ENCODE assay signal across 14 cellular contexts in genomic region chr17:17141279-17141678, GRCh38.
DNase-seq lines count a peak whose midpoint lies in the region; ATAC-seq and TF ChIP-seq lines count a peak whose summit lies in the region.
"Had no signal": no experiment of that assay in that cellular context is flagged by ENCODE, and none has a peak within 500 bp of the region (broad histone marks: within the 10 kb centered on the region; RNA-seq: fewer than 3 reads in every experiment).

No MANE protein-coding gene starts in this region.

- H3K27ac ChIP-seq in WERI-Rb-1: peak overlapping the region; percentile 52
- H3K27ac ChIP-seq: C4-2B, hepatocyte, upper lobe of right lung had no signal

- intact Hi-C loops in activated CD8-positive, alpha-beta T cell treated with anti-CD3 and anti-CD28 coated beads for 36 hours (cut with micrococcal nuclease): no loop called here

- no peaks in the 10 kb centered on the region for H3K9me3 Mint-ChIP-seq in activated CD8-positive, alpha-beta T cell treated with anti-CD3 and anti-CD28 coated beads, Interleukin-2, amount 10 ng/mL, durations not matched to agents 7 days and 5 days (ENCODE audit: insufficient read depth)
- no peaks in the 10 kb centered on the region for H3K9me3 Mint-ChIP-seq in activated CD8-positive, alpha-beta T cell treated with anti-CD3 and anti-CD28 coated beads for 36 hours
- peaks cover 24% of the 10 kb centered on the region for H3K9me3 Mint-ChIP-seq in glutamatergic neuron (ENCODE audit: unreplicated experiment)
- no peaks in the 10 kb centered on the region for H3K9me3 Mint-ChIP-seq in stimulated activated effector memory CD8-positive, alpha-beta T cell treated with anti-CD3 and anti-CD28 coated beads, Interleukin-12 subunit alpha, Interleukin-12 subunit beta, amount 100 ng/mL, for 72 hours
- no peaks in the 10 kb centered on the region for H3K9me3 Mint-ChIP-seq in activated CD4-positive, alpha-beta T cell treated with anti-CD3 and anti-CD28 coated beads, Interleukin-2, amount 10 ng/mL, durations not matched to agents 7 days and 5 days

- peaks cover 92% of the 10 kb centered on the region for H3K36me3 ChIP-seq in WERI-Rb-1
- H3K36me3 ChIP-seq: ovary had no signal

- H3K9me3 ChIP-seq in WERI-Rb-1 (ENCODE audit: severe bottlenecking): no peaks in the 10 kb centered on the region
- H3K9me3 ChIP-seq: ovary, upper lobe of right lung had no signal

- H3K4me3 Mint-ChIP-seq in activated CD8-positive, alpha-beta T cell treated with anti-CD3 and anti-CD28 coated beads, Interleukin-2, amount 10 ng/mL, durations not matched to agents 7 days and 5 days: no peak overlapping the region
- H3K4me3 Mint-ChIP-seq in activated CD8-positive, alpha-beta T cell treated with anti-CD3 and anti-CD28 coated beads for 36 hours: no peak overlapping the region
- H3K4me3 Mint-ChIP-seq in glutamatergic neuron (ENCODE audit: unreplicated experiment): peak overlapping the region; percentile 71
- H3K4me3 Mint-ChIP-seq in stimulated activated effector memory CD8-positive, alpha-beta T cell treated with anti-CD3 and anti-CD28 coated beads, Interleukin-12 subunit alpha, Interleukin-12 subunit beta, amount 100 ng/mL, for 72 hours: peak overlapping the region; percentile 21
- no peak overlapping the region for H3K4me3 Mint-ChIP-seq in activated CD4-positive, alpha-beta T cell treated with anti-CD3 and anti-CD28 coated beads, Interleukin-2, amount 10 ng/mL, durations not matched to agents 7 days and 5 days

- CTCF ChIA-PET in activated CD8-positive, alpha-beta T cell treated with anti-CD3 and anti-CD28 coated beads, Interleukin-2, amount 10 ng/mL, durations not matched to agents 7 days and 5 days (lab: Charles Lee): interaction anchor here (0.6 to 2.0 kb wide), 19 partner anchors 8 to 200 kb away, joined by 3 to 11 read pairs (median 3); partner anchors contain the start of gene COPS3
- CTCF ChIA-PET in activated CD8-positive, alpha-beta T cell treated with anti-CD3 and anti-CD28 coated beads for 36 hours (lab: Charles Lee): interaction anchor here (0.7 to 1.8 kb wide), 23 partner anchors 11 to 181 kb away, joined by 3 to 10 read pairs (median 4); no protein-coding TSS in a partner anchor
- CTCF ChIA-PET in activated CD4-positive, alpha-beta T cell treated with anti-CD3 and anti-CD28 coated beads, Interleukin-2, amount 10 ng/mL, durations not matched to agents 7 days and 5 days (lab: Charles Lee): interaction anchor here (0.6 to 2.5 kb wide), 14 partner anchors 9 to 129 kb away, joined by 3 to 7 read pairs (median 3); no protein-coding TSS in a partner anchor

- H3K4me1 Mint-ChIP-seq in activated CD8-positive, alpha-beta T cell treated with anti-CD3 and anti-CD28 coated beads, Interleukin-2, amount 10 ng/mL, durations not matched to agents 7 days and 5 days (ENCODE audit: low read depth): peaks cover 17% of the 10 kb centered on the region
- peaks cover 10% of the 10 kb centered on the region for H3K4me1 Mint-ChIP-seq in activated CD8-positive, alpha-beta T cell treated with anti-CD3 and anti-CD28 coated beads for 36 hours (ENCODE audit: low read depth)
- H3K4me1 Mint-ChIP-seq in glutamatergic neuron (ENCODE audit: low read depth, unreplicated experiment): peaks cover 11% of the 10 kb centered on the region
- peaks cover 37% of the 10 kb centered on the region for H3K4me1 Mint-ChIP-seq in stimulated activated effector memory CD8-positive, alpha-beta T cell treated with anti-CD3 and anti-CD28 coated beads, Interleukin-12 subunit alpha, Interleukin-12 subunit beta, amount 100 ng/mL, for 72 hours
- H3K4me1 Mint-ChIP-seq in activated CD4-positive, alpha-beta T cell treated with anti-CD3 and anti-CD28 coated beads, Interleukin-2, amount 10 ng/mL, durations not matched to agents 7 days and 5 days: peaks cover 9% of the 10 kb centered on the region

- no peak overlapping the region for H3K4me3 ChIP-seq in WERI-Rb-1 (ENCODE audit: low read depth, low read length)
- H3K4me3 ChIP-seq: hepatocyte, ovary, skin epidermis, upper lobe of right lung had no signal

- no peaks in the 10 kb centered on the region for H3K27me3 Mint-ChIP-seq in activated CD8-positive, alpha-beta T cell treated with anti-CD3 and anti-CD28 coated beads, Interleukin-2, amount 10 ng/mL, durations not matched to agents 7 days and 5 days (ENCODE audit: low read depth)
- no peaks in the 10 kb centered on the region for H3K27me3 Mint-ChIP-seq in activated CD8-positive, alpha-beta T cell treated with anti-CD3 and anti-CD28 coated beads for 36 hours
- H3K27me3 Mint-ChIP-seq in glutamatergic neuron (ENCODE audit: unreplicated experiment): peaks cover 22% of the 10 kb centered on the region
- H3K27me3 Mint-ChIP-seq in activated CD4-positive, alpha-beta T cell treated with anti-CD3 and anti-CD28 coated beads, Interleukin-2, amount 10 ng/mL, durations not matched to agents 7 days and 5 days: no peaks in the 10 kb centered on the region

- ATAC-seq in activated CD8-positive, alpha-beta T cell treated with anti-CD3 and anti-CD28 coated beads, Interleukin-2, amount 10 ng/mL, durations not matched to agents 7 days and 5 days: no peak
- ATAC-seq in activated CD8-positive, alpha-beta T cell treated with anti-CD3 and anti-CD28 coated beads for 36 hours: no peak
- ATAC-seq in stimulated activated effector memory CD8-positive, alpha-beta T cell treated with anti-CD3 and anti-CD28 coated beads, Interleukin-12 subunit alpha, Interleukin-12 subunit beta, amount 100 ng/mL, for 72 hours: no peak
- no peak for ATAC-seq in GM18519 (IDR thresholded peaks at IDR 0.05; ENCODE audit: low FRiP score, unreplicated experiment)

- H3K27ac Mint-ChIP-seq in activated CD8-positive, alpha-beta T cell treated with anti-CD3 and anti-CD28 coated beads, Interleukin-2, amount 10 ng/mL, durations not matched to agents 7 days and 5 days: peak overlapping the region; percentile 44
- H3K27ac Mint-ChIP-seq in activated CD8-positive, alpha-beta T cell treated with anti-CD3 and anti-CD28 coated beads for 36 hours: no peak overlapping the region
- peak overlapping the region; percentile 88 for H3K27ac Mint-ChIP-seq in glutamatergic neuron (ENCODE audit: unreplicated experiment)
- peak overlapping the region; percentile 88 for H3K27ac Mint-ChIP-seq in stimulated activated effector memory CD8-positive, alpha-beta T cell treated with anti-CD3 and anti-CD28 coated beads, Interleukin-12 subunit alpha, Interleukin-12 subunit beta, amount 100 ng/mL, for 72 hours
- no peak overlapping the region for H3K27ac Mint-ChIP-seq in activated CD4-positive, alpha-beta T cell treated with anti-CD3 and anti-CD28 coated beads, Interleukin-2, amount 10 ng/mL, durations not matched to agents 7 days and 5 days

- peaks cover 26% of the 10 kb centered on the region for H3K36me3 Mint-ChIP-seq in activated CD8-positive, alpha-beta T cell treated with anti-CD3 and anti-CD28 coated beads, Interleukin-2, amount 10 ng/mL, durations not matched to agents 7 days and 5 days (ENCODE audit: low read depth)
- H3K36me3 Mint-ChIP-seq in activated CD8-positive, alpha-beta T cell treated with anti-CD3 and anti-CD28 coated beads for 36 hours (ENCODE audit: low read depth): peaks cover 8% of the 10 kb centered on the region
- peaks cover 7% of the 10 kb centered on the region for H3K36me3 Mint-ChIP-seq in glutamatergic neuron (ENCODE audit: unreplicated experiment)
- H3K36me3 Mint-ChIP-seq in stimulated activated effector memory CD8-positive, alpha-beta T cell treated with anti-CD3 and anti-CD28 coated beads, Interleukin-12 subunit alpha, Interleukin-12 subunit beta, amount 100 ng/mL, for 72 hours: peaks cover 74% of the 10 kb centered on the region
- peaks cover 16% of the 10 kb centered on the region for H3K36me3 Mint-ChIP-seq in activated CD4-positive, alpha-beta T cell treated with anti-CD3 and anti-CD28 coated beads, Interleukin-2, amount 10 ng/mL, durations not matched to agents 7 days and 5 days (ENCODE audit: low read depth)

- no peaks in the 10 kb centered on the region for H3K27me3 ChIP-seq in WERI-Rb-1 (ENCODE audit: insufficient read depth, low read depth, severe bottlenecking)
- H3K27me3 ChIP-seq: hepatocyte, ovary, upper lobe of right lung had no signal

- POLR2A ChIA-PET in activated CD8-positive, alpha-beta T cell treated with anti-CD3 and anti-CD28 coated beads, Interleukin-2, amount 10 ng/mL, durations not matched to agents 7 days and 5 days (lab: Charles Lee): interaction anchor here (0.8 kb wide), 1 partner anchor 156 kb away, joined by 3 read pairs; no protein-coding TSS in a partner anchor
- POLR2A ChIA-PET in activated CD8-positive, alpha-beta T cell treated with anti-CD3 and anti-CD28 coated beads for 36 hours (lab: Charles Lee): no interaction called here
- POLR2A ChIA-PET in activated CD4-positive, alpha-beta T cell treated with anti-CD3 and anti-CD28 coated beads, Interleukin-2, amount 10 ng/mL, durations not matched to agents 7 days and 5 days (lab: Charles Lee): interaction anchor here (0.6 kb wide), 1 partner anchor 14 kb away, joined by 5 read pairs; no protein-coding TSS in a partner anchor

- no peak for TF ChIP-seq CTCF in activated CD8-positive, alpha-beta T cell treated with anti-CD3 and anti-CD28 coated beads for 36 hours (IDR thresholded peaks at IDR 0.05)
- TF ChIP-seq CTCF in WERI-Rb-1 (IDR thresholded peaks at IDR 0.05; ENCODE audit: low read depth, low read length) (no peak), glutamatergic neuron (IDR thresholded peaks at IDR 0.05; ENCODE audit: partially characterized antibody, unreplicated experiment) (no peak)

- no peak for DNase-seq in activated CD8-positive, alpha-beta T cell treated with anti-CD3 and anti-CD28 coated beads, Interleukin-2, amount 10 ng/mL, durations not matched to agents 7 days and 5 days
- DNase-seq in activated CD8-positive, alpha-beta T cell treated with anti-CD3 and anti-CD28 coated beads for 36 hours: no peak
- DNase-seq in WERI-Rb-1 (peak; percentile 23), glutamatergic neuron (peak; percentile 44), DMS 273 (lab: John Stamatoyannopoulos, UW; ENCODE audit: unreplicated experiment) (no peak)
- DNase-seq in stimulated activated effector memory CD8-positive, alpha-beta T cell treated with anti-CD3 and anti-CD28 coated beads, Interleukin-12 subunit alpha, Interleukin-12 subunit beta, amount 100 ng/mL, for 72 hours (ENCODE audit: low spot score in 2 of 2): no peak
- no peak for DNase-seq in activated CD4-positive, alpha-beta T cell treated with anti-CD3 and anti-CD28 coated beads, Interleukin-2, amount 10 ng/mL, durations not matched to agents 7 days and 5 days
- DNase-seq: NCI-H2029, upper lobe of right lung had no signal

Comparison
In these comparisons a context has a peak if more than half of its experiments do, and no peak if none do; other contexts are left out.
1. H3K27ac Mint-ChIP-seq: peak in activated CD8-positive, alpha-beta T cell treated with anti-CD3 and anti-CD28 coated beads, Interleukin-2, amount 10 ng/mL, durations not matched to agents 7 days and 5 days (single experiment), glutamatergic neuron (single experiment) and stimulated activated effector memory CD8-positive, alpha-beta T cell treated with anti-CD3 and anti-CD28 coated beads, Interleukin-12 subunit alpha, Interleukin-12 subunit beta, amount 100 ng/mL, for 72 hours (single experiment); none in activated CD8-positive, alpha-beta T cell treated with anti-CD3 and anti-CD28 coated beads for 36 hours (single experiment) and activated CD4-positive, alpha-beta T cell treated with anti-CD3 and anti-CD28 coated beads, Interleukin-2, amount 10 ng/mL, durations not matched to agents 7 days and 5 days (single experiment).
2. DNase-seq: peak in WERI-Rb-1 (single experiment) and glutamatergic neuron (single experiment); none in activated CD8-positive, alpha-beta T cell treated with anti-CD3 and anti-CD28 coated beads, Interleukin-2, amount 10 ng/mL, durations not matched to agents 7 days and 5 days (single experiment), activated CD8-positive, alpha-beta T cell treated with anti-CD3 and anti-CD28 coated beads for 36 hours (single experiment), stimulated activated effector memory CD8-positive, alpha-beta T cell treated with anti-CD3 and anti-CD28 coated beads, Interleukin-12 subunit alpha, Interleukin-12 subunit beta, amount 100 ng/mL, for 72 hours (0 of 2), activated CD4-positive, alpha-beta T cell treated with anti-CD3 and anti-CD28 coated beads, Interleukin-2, amount 10 ng/mL, durations not matched to agents 7 days and 5 days (single experiment) and DMS 273 (single experiment).
3. H3K4me3 Mint-ChIP-seq: peak in glutamatergic neuron (single experiment) and stimulated activated effector memory CD8-positive, alpha-beta T cell treated with anti-CD3 and anti-CD28 coated beads, Interleukin-12 subunit alpha, Interleukin-12 subunit beta, amount 100 ng/mL, for 72 hours (single experiment); none in activated CD8-positive, alpha-beta T cell treated with anti-CD3 and anti-CD28 coated beads, Interleukin-2, amount 10 ng/mL, durations not matched to agents 7 days and 5 days (single experiment), activated CD8-positive, alpha-beta T cell treated with anti-CD3 and anti-CD28 coated beads for 36 hours (single experiment) and activated CD4-positive, alpha-beta T cell treated with anti-CD3 and anti-CD28 coated beads, Interleukin-2, amount 10 ng/mL, durations not matched to agents 7 days and 5 days (single experiment).